8 cellular contexts compared by ENCODE assay signal in the genomic region with DNA sequence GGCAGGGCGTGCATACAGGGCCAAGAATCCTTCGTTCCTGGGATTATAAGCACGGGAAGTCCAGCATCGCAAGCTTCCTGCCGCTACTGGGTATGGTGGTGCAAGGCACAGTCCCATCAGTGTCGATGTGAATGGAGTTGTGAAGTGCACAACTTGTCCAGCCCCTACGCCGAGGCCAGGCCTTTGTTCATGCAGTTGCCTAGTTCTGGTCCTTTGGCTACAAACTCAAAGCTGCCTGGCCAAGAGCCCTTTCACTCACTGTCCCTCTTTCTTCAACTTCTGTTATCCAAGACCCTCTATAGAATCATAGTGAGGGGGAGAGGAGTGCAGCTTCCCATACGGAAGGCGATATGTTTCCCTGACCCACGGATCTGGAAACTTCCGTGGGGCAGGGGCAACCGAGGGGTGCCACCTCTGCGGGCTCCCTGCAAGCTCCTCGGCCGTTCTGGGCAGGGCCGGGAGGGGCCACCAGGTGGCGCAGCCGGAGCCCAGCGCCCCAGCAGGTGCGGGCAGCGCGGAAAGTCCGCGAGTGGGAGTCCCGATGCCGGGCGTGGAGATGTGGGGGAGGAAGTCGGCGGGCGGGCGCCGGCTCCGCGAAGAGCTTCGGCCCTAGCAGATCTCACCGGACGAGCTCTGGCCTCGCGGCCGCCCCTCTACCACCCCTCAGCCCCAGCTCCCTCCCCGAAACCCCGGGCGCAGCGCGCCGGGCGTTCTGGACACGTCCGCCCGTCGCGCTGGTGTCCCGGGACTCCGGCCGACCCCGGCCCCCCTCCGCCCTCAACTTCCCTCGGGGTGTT. TPM values are rescaled to one million over a fixed set of nuclear protein-coding genes. Genes with fewer than 3 reads are reported as not detected.
DNase-seq lines count a peak whose midpoint lies in the region; ATAC-seq and TF ChIP-seq lines count a peak whose summit lies in the region.

No MANE protein-coding gene starts in this region.

- peak overlapping the region; percentile 96 to 99 (median 97) for H3K4me3 Mint-ChIP-seq in CD8-positive, alpha-beta memory T cell
- H3K4me3 Mint-ChIP-seq in activated naive CD8-positive, alpha-beta T cell treated with anti-CD3 and anti-CD28 coated beads, Interleukin-2, amount 10 ng/mL, durations not matched to agents 7 days and 5 days, result peak overlapping the region; percentile 99

- H3K9ac ChIP-seq in rectal smooth muscle tissue (ENCODE audit: low read length), result no peak overlapping the region

- peaks cover 57% of the 10 kb centered on the region for H3K4me1 ChIP-seq in CD8-positive, alpha-beta memory T cell (ENCODE audit: insufficient read depth, low read length)
- H3K4me1 ChIP-seq in right atrium auricular region, result peaks cover 0 to 26% of the 10 kb centered on the region in 2 donors
- H3K4me1 ChIP-seq in rectal smooth muscle tissue (ENCODE audit: control insufficient read depth, insufficient read depth, low read length), result no peaks in the 10 kb centered on the region
- H3K4me1 ChIP-seq in aorta (ENCODE audit: control insufficient read depth in 1 of 2, insufficient read depth in 2 of 2, low read length in 2 of 2), result no peaks in the 10 kb centered on the region

- intact Hi-C loops in aorta (cut with DNase I), result loop anchor here in 1 of 2 donors (5.0 kb wide), 1 partner anchor 87 kb away; no protein-coding TSS in a partner anchor

- POLR2A ChIA-PET in CD8-positive, alpha-beta memory T cell (lab: Charles Lee), result interaction anchor here (0.5 to 3.9 kb wide), 18 partner anchors 15 to 135 kb away, joined by 3 to 55 read pairs (median 4); no protein-coding TSS in a partner anchor
- POLR2A ChIA-PET in activated naive CD8-positive, alpha-beta T cell treated with anti-CD3 and anti-CD28 coated beads, Interleukin-2, amount 10 ng/mL, durations not matched to agents 7 days and 5 days (lab: Charles Lee), result interaction anchor here (0.6 to 10.2 kb wide), 36 partner anchors 11 to 136 kb away, joined by 3 to 275 read pairs (median 4); partner anchors contain the start of gene FAM98B

- peak overlapping the region; percentile 80 for H3K27ac ChIP-seq in CD8-positive, alpha-beta memory T cell (ENCODE audit: low read depth, low read length)
- H3K27ac ChIP-seq in right atrium auricular region, result peak overlapping the region in 1 of 2 donors; percentile 55
- H3K27ac ChIP-seq in rectal smooth muscle tissue (ENCODE audit: low read depth, low read length), result no peak overlapping the region
- H3K27ac ChIP-seq in aorta (ENCODE audit: low read depth in 1 of 2, low read length in 2 of 2), result no peak overlapping the region

- peak overlapping the region; percentile 82 to 98 (median 90) for H3K27ac Mint-ChIP-seq in CD8-positive, alpha-beta memory T cell
- peak overlapping the region; percentile 93 for H3K27ac Mint-ChIP-seq in activated naive CD8-positive, alpha-beta T cell treated with anti-CD3 and anti-CD28 coated beads, Interleukin-2, amount 10 ng/mL, durations not matched to agents 7 days and 5 days

- H3K36me3 Mint-ChIP-seq in CD8-positive, alpha-beta memory T cell, result peaks cover 16 to 48% (median 18%) of the 10 kb centered on the region in 3 donors
- H3K36me3 Mint-ChIP-seq in activated naive CD8-positive, alpha-beta T cell treated with anti-CD3 and anti-CD28 coated beads, Interleukin-2, amount 10 ng/mL, durations not matched to agents 7 days and 5 days, result peaks cover 48% of the 10 kb centered on the region

- CTCF ChIA-PET in CD8-positive, alpha-beta memory T cell (lab: Charles Lee), result interaction anchor here (0.7 to 8.4 kb wide), 55 partner anchors 11 to 1062 kb away, joined by 3 to 213 read pairs (median 7); partner anchors contain the start of gene FAM98B

- H3K27me3 Mint-ChIP-seq in CD8-positive, alpha-beta memory T cell, result no peaks in the 10 kb centered on the region
- no peaks in the 10 kb centered on the region for H3K27me3 Mint-ChIP-seq in activated naive CD8-positive, alpha-beta T cell treated with anti-CD3 and anti-CD28 coated beads, Interleukin-2, amount 10 ng/mL, durations not matched to agents 7 days and 5 days

- H3K27me3 ChIP-seq in CD8-positive, alpha-beta memory T cell (ENCODE audit: insufficient read depth, low read length, poor library complexity, severe bottlenecking), result no peaks in the 10 kb centered on the region
- H3K27me3 ChIP-seq in right atrium auricular region, result no peaks in the 10 kb centered on the region
- peaks cover 4% of the 10 kb centered on the region for H3K27me3 ChIP-seq in rectal smooth muscle tissue (ENCODE audit: control insufficient read depth, insufficient read depth, low read length)
- H3K27me3 ChIP-seq in aorta (ENCODE audit: control insufficient read depth in 1 of 2, insufficient read depth in 2 of 2, low read length in 1 of 2), result no peaks in the 10 kb centered on the region

- 10 to 13% methylated on average over 48 to 59 of the region's 59 CpGs for WGBS in aorta, 2 donors

- peak; percentile 80 to 89 (median 83) for DNase-seq in CD8-positive, alpha-beta memory T cell
- DNase-seq in activated naive CD8-positive, alpha-beta T cell treated with anti-CD3 and anti-CD28 coated beads, Interleukin-2, amount 10 ng/mL, durations not matched to agents 7 days and 5 days, result peak; percentile 95
- no peak for DNase-seq in right atrium auricular region (ENCODE audit: low spot score)
- peak; percentile 75 to 88 for DNase-seq in aorta

- TF ChIP-seq CTCF in right atrium auricular region (IDR thresholded peaks at IDR 0.05), result peak; percentile 86 to 94

- ATAC-seq in GM19455 (IDR thresholded peaks at IDR 0.05; ENCODE audit: unreplicated experiment) (peak; percentile 72), HG03571 (IDR thresholded peaks at IDR 0.05; ENCODE audit: unreplicated experiment) (peak; percentile 68), SK-N-SH treated with all-trans-retinoic acid at 6 μM for 48 hours (peak; percentile 95), aorta (ENCODE audit: low FRiP score) (peak; percentile 91)
- ATAC-seq in activated naive CD8-positive, alpha-beta T cell treated with anti-CD3 and anti-CD28 coated beads, Interleukin-2, amount 10 ng/mL, durations not matched to agents 7 days and 5 days (ENCODE audit: low read depth), result peak; percentile 69

- no peaks in the 10 kb centered on the region for H3K9me3 ChIP-seq in CD8-positive, alpha-beta memory T cell (ENCODE audit: low read length)
- H3K9me3 ChIP-seq in right atrium auricular region (no peaks in the 10 kb centered on the region), aorta (ENCODE audit: control insufficient read depth, low read length) (no peaks in the 10 kb centered on the region)

- H3K4me3 ChIP-seq in CD8-positive, alpha-beta memory T cell (ENCODE audit: low read length), result peak overlapping the region; percentile 90
- H3K4me3 ChIP-seq in right atrium auricular region, result peak overlapping the region; percentile 57 to 66
- peak overlapping the region; percentile 62 for H3K4me3 ChIP-seq in rectal smooth muscle tissue (ENCODE audit: low read length)
- peak overlapping the region; percentile 60 to 68 for H3K4me3 ChIP-seq in aorta (ENCODE audit: low read length in 2 of 2)

- H3K9me3 Mint-ChIP-seq in CD8-positive, alpha-beta memory T cell, result no peaks in the 10 kb centered on the region
- H3K9me3 Mint-ChIP-seq in activated naive CD8-positive, alpha-beta T cell treated with anti-CD3 and anti-CD28 coated beads, Interleukin-2, amount 10 ng/mL, durations not matched to agents 7 days and 5 days, result peaks cover 9% of the 10 kb centered on the region

- peaks cover 10% of the 10 kb centered on the region for H3K36me3 ChIP-seq in CD8-positive, alpha-beta memory T cell (ENCODE audit: insufficient read depth, low read length)
- no peaks in the 10 kb centered on the region for H3K36me3 ChIP-seq in right atrium auricular region
- H3K36me3 ChIP-seq in rectal smooth muscle tissue (ENCODE audit: control insufficient read depth, insufficient read depth, low read length), result no peaks in the 10 kb centered on the region
- H3K36me3 ChIP-seq in aorta (ENCODE audit: control insufficient read depth in 1 of 2, insufficient read depth in 2 of 2, low read length in 1 of 2), result no peaks in the 10 kb centered on the region

- peaks cover 60 to 63% (median 62%) of the 10 kb centered on the region in 3 donors for H3K4me1 Mint-ChIP-seq in CD8-positive, alpha-beta memory T cell
- H3K4me1 Mint-ChIP-seq in activated naive CD8-positive, alpha-beta T cell treated with anti-CD3 and anti-CD28 coated beads, Interleukin-2, amount 10 ng/mL, durations not matched to agents 7 days and 5 days, result peaks cover 55% of the 10 kb centered on the region

TF ChIP-seq in SK-N-SH treated with all-trans-retinoic acid at 6 μM for 48 hours, 23 proteins besides CTCF, POLR2A, EP300 and RAD21 (continues in another document):
- TF ChIP-seq CREB5 (CRISPR knock-in tag; IDR thresholded peaks at IDR 0.05; ENCODE audit: low read depth) (no peak), CSDC2 (CRISPR knock-in tag; IDR thresholded peaks at IDR 0.05) (no peak), PPARA (CRISPR knock-in tag; IDR thresholded peaks at IDR 0.05; ENCODE audit: borderline replicate concordance) (no peak), OSR1 (CRISPR knock-in tag; IDR thresholded peaks at IDR 0.05) (no peak), SNAI2 (CRISPR knock-in tag; IDR thresholded peaks at IDR 0.05) (no peak), BACH2 (CRISPR knock-in tag; IDR thresholded peaks at IDR 0.05; ENCODE audit: borderline replicate concordance) (no peak), ZFP3 (CRISPR knock-in tag; IDR thresholded peaks at IDR 0.05) (no peak), ZNF8 (CRISPR knock-in tag; IDR thresholded peaks at IDR 0.05) (no peak), ISL1 (CRISPR knock-in tag; IDR thresholded peaks at IDR 0.05) (no peak)

RNA-seq across cellular contexts. Expression of gene RASGRP1, which starts 0.7 kb away (rescaled TPM):
- 10 to 100 TPM; 64.7 to 67.9 TPM for total RNA-seq in CD8-positive, alpha-beta memory T cell
- 90.9 TPM for polyA plus RNA-seq in CD8-positive, alpha-beta memory T cell
- 100 to 1,000 TPM; 175 to 179 TPM for total RNA-seq in activated naive CD8-positive, alpha-beta T cell treated with anti-CD3 and anti-CD28 coated beads, Interleukin-2, amount 10 ng/mL, durations not matched to agents 7 days and 5 days
- 1 to 10 TPM; 2.1 to 4.4 TPM for total RNA-seq in right atrium auricular region
- 1 to 10 TPM; 1.5 to 3.1 TPM for total RNA-seq in aorta
- polyA plus RNA-seq in aorta, result under 1 TPM in 1 of 2 donors, not detected in 1; 0.50 TPM

Comparison
In these comparisons a context has a peak if more than half of its experiments do, and no peak if none do; other contexts are left out.
1. RNA of gene RASGRP1, which starts 0.7 kb away (total RNA-seq): 175 to 179 TPM in activated naive CD8-positive, alpha-beta T cell treated with anti-CD3 and anti-CD28 coated beads, Interleukin-2, amount 10 ng/mL, durations not matched to agents 7 days and 5 days and 64.7 to 67.9 TPM in CD8-positive, alpha-beta memory T cell; 2.1 to 4.4 TPM in right atrium auricular region and 1.5 to 3.1 TPM in aorta; every median in the first group is over 10 times any median in the second.
2. Peak in every context shown above with its lines, with median percentiles within 50 percentile points of each other: H3K4me3 ChIP-seq and ATAC-seq.